ENCODE assay signal across 1 cellular context in genomic region chr2:209986405-209986804, GRCh38.
TF ChIP-seq lines count a peak whose summit lies in the region.

No MANE protein-coding gene starts in this region.

TF ChIP-seq in SK-N-SH treated with all-trans-retinoic acid at 6 μM for 48 hours, 23 proteins besides CTCF, POLR2A, EP300 and RAD21 (continued from another document):
- no peak for TF ChIP-seq CSRNP3 (CRISPR knock-in tag; IDR thresholded peaks at IDR 0.05)
- no peak for TF ChIP-seq ARNTL (CRISPR knock-in tag; IDR thresholded peaks at IDR 0.05; ENCODE audit: borderline replicate concordance, low read depth)
- TF ChIP-seq ZNF70 (CRISPR knock-in tag; IDR thresholded peaks at IDR 0.05), result no peak
- TF ChIP-seq POU6F1 (CRISPR knock-in tag; IDR thresholded peaks at IDR 0.05; ENCODE audit: borderline replicate concordance, low read depth), result no peak
